In genomic region chr21:45609616-45610015, GRCh38 we compare ENCODE assay signal across 10 cellular contexts. TPM values are rescaled to one million over a fixed set of nuclear protein-coding genes. Genes with fewer than 3 reads are reported as not detected.
DNase-seq lines count a peak whose midpoint lies in the region; ATAC-seq and TF ChIP-seq lines count a peak whose summit lies in the region.
"Not testable (repeated sequence)": the region's sequence is repeated elsewhere in the genome, so short reads cannot be mapped to it uniquely, and the experiment has no call there.
"Had no signal": no experiment of that assay in that cellular context is flagged by ENCODE, and none has a peak within 500 bp of the region (broad histone marks: within the 10 kb centered on the region; RNA-seq: fewer than 3 reads in every experiment).

No MANE protein-coding gene starts in this region.

- not testable (repeated sequence) for H3K4me3 Mint-ChIP-seq in activated B cell treated with CpG ODN at 0.5 μM for 24 hours

- CTCF ChIA-PET in activated B cell treated with CpG ODN at 0.5 μM for 24 hours (lab: Charles Lee) = not testable (repeated sequence)

- peaks cover 29% of the 10 kb centered on the region for H3K27me3 ChIP-seq in upper lobe of right lung

- POLR2A ChIA-PET in activated B cell treated with CpG ODN at 0.5 μM for 24 hours (lab: Charles Lee) = not testable (repeated sequence)

- not testable (repeated sequence) for H3K27me3 Mint-ChIP-seq in activated B cell treated with CpG ODN at 0.5 μM for 24 hours

- H3K36me3 Mint-ChIP-seq in activated B cell treated with CpG ODN at 0.5 μM for 24 hours (ENCODE audit: low read depth) = not testable (repeated sequence)

- H3K4me1 Mint-ChIP-seq in activated B cell treated with CpG ODN at 0.5 μM for 24 hours = not testable (repeated sequence)

- ATAC-seq in activated B cell treated with CpG ODN at 0.5 μM for 24 hours (ENCODE audit: low read depth); upper lobe of right lung: not testable (repeated sequence)

- H3K27ac Mint-ChIP-seq in activated B cell treated with CpG ODN at 0.5 μM for 24 hours = not testable (repeated sequence)

- H3K4me1 ChIP-seq in upper lobe of right lung = not testable (repeated sequence)

- H3K9me3 Mint-ChIP-seq in activated B cell treated with CpG ODN at 0.5 μM for 24 hours = not testable (repeated sequence)

- H3K36me3 ChIP-seq in upper lobe of right lung = not testable (repeated sequence)

- DNase-seq in DMS79 treated with DMSO at 0.1 percent for 48 hours (lab: John Stamatoyannopoulos, UW) (peak; percentile 30), NCI-H1105 (lab: John Stamatoyannopoulos, UW) (peak; percentile 54), NCI-H748 (lab: John Stamatoyannopoulos, UW; ENCODE audit: unreplicated experiment) (peak; percentile 67), activated B cell treated with CpG ODN at 0.5 μM for 24 hours (peak; percentile 8), coronary artery (ENCODE audit: low spot score) (peak; percentile 16), mesenteric fat pad (ENCODE audit: low spot score) (peak; percentile 43), upper lobe of right lung (peak; percentile 34)
- DNase-seq in activated CD8-positive, alpha-beta memory T cell treated with anti-CD3 and anti-CD28 coated beads, Interleukin-2, amount 50 U/mL, for 48 hours = peak; percentile 41

- H3K9me3 ChIP-seq in upper lobe of right lung = not testable (repeated sequence)

- not testable (repeated sequence) for H3K4me3 ChIP-seq in coronary artery, upper lobe of right lung

- intact Hi-C loops in activated B cell treated with CpG ODN at 0.5 μM for 24 hours (cut with micrococcal nuclease); upper lobe of right lung (cut with DNase I): not testable (repeated sequence)

- not testable (repeated sequence) for H3K27ac ChIP-seq in coronary artery, upper lobe of right lung

- not testable (repeated sequence) for TF ChIP-seq CTCF in activated B cell treated with CpG ODN at 0.5 μM for 24 hours (IDR thresholded peaks at IDR 0.05); coronary artery (IDR thresholded peaks at IDR 0.05); upper lobe of right lung (IDR thresholded peaks at IDR 0.05)

RNA-seq across cellular contexts. Expression of gene PCBP3, which starts 33.9 kb away (rescaled TPM):
- not detected in 2 replicates for total RNA-seq in activated B cell treated with CpG ODN at 0.5 μM for 24 hours
- 32.4 TPM for total RNA-seq in mesenteric fat pad
- total RNA-seq in upper lobe of right lung = 3.8 TPM
- total RNA-seq: HepG2, HT-29 had no signal

Comparison
In these comparisons a context has a peak if more than half of its experiments do, and no peak if none do; other contexts are left out.
1. DNase-seq: peak in every context shown above with its lines; median percentile 67 in NCI-H748; 54 in NCI-H1105; 43 in mesenteric fat pad; 41 in activated CD8-positive, alpha-beta memory T cell treated with anti-CD3 and anti-CD28 coated beads, Interleukin-2, amount 50 U/mL, for 48 hours; 34 in upper lobe of right lung; 30 in DMS79 treated with DMSO at 0.1 percent for 48 hours; 16 in coronary artery; 8 in activated B cell treated with CpG ODN at 0.5 μM for 24 hours.